Comparison of ENCODE assay signal across 8 cellular contexts in genomic region chr2:199851499-199851816, GRCh38. TPM values are rescaled to one million over a fixed set of nuclear protein-coding genes. Genes with fewer than 3 reads are reported as not detected.
A peak's percentile ranks its signal among the peaks of the same experiment; 100 is the strongest.
DNase-seq lines count a peak whose midpoint lies in the region; ATAC-seq, FAIRE-seq and TF ChIP-seq lines count a peak whose summit lies in the region.

No MANE protein-coding gene starts in this region.

- peak overlapping the region; percentile 45; the same call in 1 of the 2 replicates for H3K9ac ChIP-seq in HepG2 (ENCODE audit: insufficient read depth, low read depth, low read length)

- no peak for ATAC-seq in HepG2
- no peak for ATAC-seq in GM21381 (IDR thresholded peaks at IDR 0.05; ENCODE audit: unreplicated experiment)

- H3K4me1 ChIP-seq in HepG2 (ENCODE audit: insufficient read depth, low read length) = peaks cover 15% of the 10 kb centered on the region
- peaks cover 0 to 15% (median 0%) of the 10 kb centered on the region in 4 donors for H3K4me1 ChIP-seq in tibial nerve

- no peak for DNase-seq in activated naive CD4-positive, alpha-beta T cell treated with anti-CD3 and anti-CD28 coated beads for 36 hours
- DNase-seq in activated naive CD4-positive, alpha-beta T cell treated with anti-CD3 and anti-CD28 coated beads, Interleukin-2, amount 50 U/mL, for 16 hours = no peak
- DNase-seq in astrocyte of the cerebellum (ENCODE audit: low read depth) (no peak), HepG2 (ENCODE audit: low spot score) (no peak), tibial nerve (ENCODE audit: low spot score in 2 of 2) (no peak), GM13977 (ENCODE audit: low spot score) (no peak), DMS79 treated with DMSO at 0.1 percent for 48 hours (lab: John Stamatoyannopoulos, UW) (no peak)

- TF ChIP-seq CTCF in astrocyte of the cerebellum (IDR thresholded peaks at IDR 0.05; ENCODE audit: low read depth, low read length, missing control alignments) (no peak), HepG2 (CRISPR knock-in tag; IDR thresholded peaks at IDR 0.05) (no peak), tibial nerve (IDR thresholded peaks at IDR 0.05) (peak in 1 of 5 experiments; percentile 3), GM13977 (IDR thresholded peaks at IDR 0.05; ENCODE audit: extremely low read depth, insufficient read depth, missing control alignments) (no peak)

- BruUV-seq in HepG2 (replicated peaks; lab: Mats Ljungman, UMichigan) = no TSS peak

- peaks cover 4% of the 10 kb centered on the region for H3K4me1 Mint-ChIP-seq in activated naive CD4-positive, alpha-beta T cell treated with anti-CD3 and anti-CD28 coated beads for 36 hours (ENCODE audit: low read depth)

- H3K27ac ChIP-seq in HepG2 (ENCODE audit: extremely low read length, insufficient read depth, low read length) (peak overlapping the region; percentile 29), tibial nerve (peak overlapping the region; percentile 0 to 82 (median 23))

- peaks cover 0 to 11% of the 10 kb centered on the region in 2 experiments; a peak in 1 of 5 replicates for H3K27me3 ChIP-seq in HepG2 (ENCODE audit: control insufficient read depth in 1 of 2, insufficient read depth in 2 of 2, low read length in 2 of 2)
- H3K27me3 ChIP-seq in tibial nerve = no peaks in the 10 kb centered on the region

- CTCF ChIA-PET in activated naive CD4-positive, alpha-beta T cell treated with anti-CD3 and anti-CD28 coated beads for 36 hours (lab: Charles Lee) = interaction anchor here (1.5 kb wide), 1 partner anchor 9 kb away, joined by 6 read pairs; no protein-coding TSS in a partner anchor
- CTCF ChIA-PET in HepG2 (lab: Yijun Ruan, JAX; ENCODE audit: low intra/inter-chr PET ratio, low total read pairs) = interaction anchor here (0.8 to 1.0 kb wide), 2 partner anchors 10 to 89 kb away, joined by 3 read pairs; no protein-coding TSS in a partner anchor

- H3K4me3 ChIP-seq in astrocyte of the cerebellum (ENCODE audit: low read depth, low read length) = peak overlapping the region; percentile 56
- peak overlapping the region; percentile 68 to 84 (median 75) for H3K4me3 ChIP-seq in HepG2 (replicated peaks in 1 of 3; ENCODE audit: insufficient read depth in 1 of 3, low read depth in 2 of 3, low read length in 3 of 3)
- H3K4me3 ChIP-seq in tibial nerve = peak overlapping the region; percentile 38 to 84 (median 59)

- no peak for TF ChIP-seq RAD21 in HepG2 (CRISPR knock-in tag; IDR thresholded peaks at IDR 0.05)

- no peaks in the 10 kb centered on the region for H3K9me3 Mint-ChIP-seq in activated naive CD4-positive, alpha-beta T cell treated with anti-CD3 and anti-CD28 coated beads for 36 hours

- H3K36me3 ChIP-seq in HepG2 (replicated peaks in 1 of 2; ENCODE audit: control insufficient read depth in 1 of 2, insufficient read depth in 2 of 2, low read length in 2 of 2) = no peaks in the 10 kb centered on the region
- no peaks in the 10 kb centered on the region for H3K36me3 ChIP-seq in tibial nerve

- TF ChIP-seq EP300 in HepG2 (IDR thresholded peaks at IDR 0.05; ENCODE audit: low read depth in 2 of 2, low read length in 2 of 2) (no peak), HepG2 (CRISPR knock-in tag; IDR thresholded peaks at IDR 0.05; ENCODE audit: borderline replicate concordance) (no peak), tibial nerve (IDR thresholded peaks at IDR 0.05) (no peak)

- intact Hi-C loops in activated naive CD4-positive, alpha-beta T cell treated with anti-CD3 and anti-CD28 coated beads for 36 hours (cut with micrococcal nuclease) = loop anchor here (1.0 to 10.0 kb wide), 3 partner anchors 60 to 387 kb away; partner anchors contain the start of genes C2orf69, MAIP1 and TYW5
- intact Hi-C loops in HepG2 (cut with micrococcal nuclease; ENCODE audit: unreplicated experiment) = loop anchor here (2.0 kb wide), 1 partner anchor 89 kb away; no protein-coding TSS in a partner anchor

- no peaks in the 10 kb centered on the region for H3K79me2 ChIP-seq in HepG2 (ENCODE audit: insufficient read depth, low read length)

- no peak for FAIRE-seq in HepG2 (lab: Jason Lieb, UNC)

- TF ChIP-seq POLR2A in HepG2 (IDR thresholded peaks at IDR 0.05; ENCODE audit: insufficient read depth in 1 of 2, low read depth in 2 of 2, low read length in 2 of 2) = no peak
- no peak for TF ChIP-seq POLR2A in tibial nerve (IDR thresholded peaks at IDR 0.05)

- peak overlapping the region; percentile 96 for H3K4me3 Mint-ChIP-seq in activated naive CD4-positive, alpha-beta T cell treated with anti-CD3 and anti-CD28 coated beads for 36 hours

- H3K9me3 ChIP-seq in HepG2 (ENCODE audit: low read length) = no peaks in the 10 kb centered on the region
- H3K9me3 ChIP-seq in tibial nerve = no peaks in the 10 kb centered on the region

- H3K27me3 Mint-ChIP-seq in activated naive CD4-positive, alpha-beta T cell treated with anti-CD3 and anti-CD28 coated beads for 36 hours (ENCODE audit: low read depth) = no peaks in the 10 kb centered on the region

- no peaks in the 10 kb centered on the region for H3K36me3 Mint-ChIP-seq in activated naive CD4-positive, alpha-beta T cell treated with anti-CD3 and anti-CD28 coated beads for 36 hours (ENCODE audit: low read depth)

- H2AFZ ChIP-seq in HepG2 (ENCODE audit: low read length) = peak overlapping the region; percentile 51

- WGBS in HepG2 (ENCODE audit: low lambda C conversion rate) = 42% methylated on average over 8 of the region's 8 CpGs
- WGBS in tibial nerve, 2 donors = 40 to 44% methylated on average over 8 of the region's 8 CpGs

- H4K20me1 ChIP-seq in HepG2 (ENCODE audit: insufficient read depth, low read length) = no peaks in the 10 kb centered on the region

- POLR2A ChIA-PET in HepG2 (lab: Yijun Ruan, JAX) = no interaction called here

- in situ Hi-C loops in astrocyte of the cerebellum (cut with HindIII; ENCODE audit: low sequenced_read_pairs) = no loop called here
- in situ Hi-C loops in HepG2 (cut with HindIII; ENCODE audit: extremely low pct_ligation_motif_present, low pct_unique_long_range_greater_than_20kb) = no loop called here
- in situ Hi-C loops in GM13977 (cut with MboI; ENCODE audit: low pct_unique_long_range_greater_than_20kb, low sequenced_read_pairs, unreplicated experiment) = no loop called here

- peak overlapping the region; percentile 97 for H3K4me2 ChIP-seq in HepG2 (ENCODE audit: low read depth, low read length)

- peak overlapping the region; percentile 88 for H3K27ac Mint-ChIP-seq in activated naive CD4-positive, alpha-beta T cell treated with anti-CD3 and anti-CD28 coated beads for 36 hours

RNA-seq across cellular contexts. Expression of gene FTCDNL1, which starts 0.5 kb away (rescaled TPM):
- 1 to 10 TPM; 3.8 to 5.2 TPM for total RNA-seq in activated naive CD4-positive, alpha-beta T cell treated with anti-CD3 and anti-CD28 coated beads for 36 hours
- total RNA-seq in HepG2 (2016; rRNA removed; fragmentation: Illumina TruSeq; extraction: Trizol) (1.1 and 1.4 TPM in 2 replicates), tibial nerve (1 to 10 TPM; 1.8 to 9.0 (median 3.4) TPM)
- total RNA-seq in HepG2 (2016; cell fraction: cytosol; rRNA removed; fragmentation: Illumina TruSeq; extraction: Trizol; ENCODE audit: low read depth) = 3.0 and 3.3 TPM in 2 replicates
- 1.4 TPM in 2 replicates for total RNA-seq in HepG2 (2016; cell fraction: insoluble cytoplasmic fraction; rRNA removed; fragmentation: Illumina TruSeq; extraction: Trizol)
- 2.4 and 4.0 TPM in 2 replicates for total RNA-seq in HepG2 (2016; cell fraction: membrane; rRNA removed; fragmentation: Illumina TruSeq; extraction: Trizol)
- total RNA-seq in HepG2 (2016; cell fraction: nucleus; rRNA removed; fragmentation: Illumina TruSeq; extraction: Trizol) = 0.65 and 1.5 TPM in 2 replicates
- polyA plus RNA-seq in HepG2 (2011; rRNA removed) = 0.65 and 0.98 TPM in 2 replicates
- polyA plus RNA-seq in HepG2 (2011; cell fraction: cytosol; rRNA removed) = 0.35 and 0.40 TPM in 2 replicates
- polyA plus RNA-seq in HepG2 (2011; cell fraction: nucleus; rRNA removed) = 0.76 TPM in 1 of 2 replicates, not detected in the other
- 0.35 and 1.4 TPM in 2 replicates for polyA plus RNA-seq in HepG2 (2012)
- 4.0 and 4.1 TPM in 2 replicates for polyA plus RNA-seq in HepG2 (2016; cell fraction: cytosol; fragmentation: Illumina TruSeq; extraction: Trizol; ENCODE audit: low read depth)
- 1.3 and 1.6 TPM in 2 replicates for polyA plus RNA-seq in HepG2 (2016; cell fraction: insoluble cytoplasmic fraction; fragmentation: Illumina TruSeq; extraction: Trizol; ENCODE audit: low read depth)
- 3.6 and 4.4 TPM in 2 replicates for polyA plus RNA-seq in HepG2 (2016; cell fraction: membrane; fragmentation: Illumina TruSeq; extraction: Trizol; ENCODE audit: low read depth)
- polyA plus RNA-seq in HepG2 (2016; cell fraction: nucleus; fragmentation: Illumina TruSeq; extraction: Trizol; ENCODE audit: insufficient read depth, low read depth) = 0.53 and 0.70 TPM in 2 replicates
- 1.0 and 1.4 TPM in 2 replicates for polyA minus RNA-seq in HepG2 (2011; rRNA and poly(A)+ RNA removed; ENCODE audit: low replicate concordance)
- polyA minus RNA-seq in HepG2 (2011; cell fraction: cytosol; rRNA and poly(A)+ RNA removed) = 0.69 TPM in 1 of 2 replicates, not detected in the other
- polyA minus RNA-seq in HepG2 (2011; cell fraction: nucleus; rRNA and poly(A)+ RNA removed) = 0.52 and 3.4 TPM in 2 replicates

RNA-seq across cellular contexts. Expression of gene C2orf69, which starts 59.6 kb away (rescaled TPM):
- 10 to 100 TPM; 18.5 to 20.6 TPM for total RNA-seq in activated naive CD4-positive, alpha-beta T cell treated with anti-CD3 and anti-CD28 coated beads for 36 hours
- total RNA-seq in HepG2 (2016; rRNA removed; fragmentation: Illumina TruSeq; extraction: Trizol) (19.3 and 24.2 TPM in 2 replicates), tibial nerve (10 to 100 TPM in 1 of 4 donors, 1 to 10 TPM in 3; 6.1 to 14.3 (median 9.3) TPM)
- 4.9 and 5.3 TPM in 2 replicates for total RNA-seq in HepG2 (2016; cell fraction: cytosol; rRNA removed; fragmentation: Illumina TruSeq; extraction: Trizol; ENCODE audit: low read depth)
- 19.4 and 23.1 TPM in 2 replicates for total RNA-seq in HepG2 (2016; cell fraction: insoluble cytoplasmic fraction; rRNA removed; fragmentation: Illumina TruSeq; extraction: Trizol)
- total RNA-seq in HepG2 (2016; cell fraction: membrane; rRNA removed; fragmentation: Illumina TruSeq; extraction: Trizol) = 22.5 and 26.7 TPM in 2 replicates
- total RNA-seq in HepG2 (2016; cell fraction: nucleus; rRNA removed; fragmentation: Illumina TruSeq; extraction: Trizol) = 13.2 and 15.3 TPM in 2 replicates
- polyA plus RNA-seq in HepG2 (2011; rRNA removed) = 3.5 and 4.8 TPM in 2 replicates
- 2.3 and 2.4 TPM in 2 replicates for polyA plus RNA-seq in HepG2 (2011; cell fraction: cytosol; rRNA removed)
- 1.9 and 3.0 TPM in 2 replicates for polyA plus RNA-seq in HepG2 (2011; cell fraction: nucleus; rRNA removed)
- polyA plus RNA-seq in HepG2 (2012) = 11.0 and 12.1 TPM in 2 replicates
- polyA plus RNA-seq in HepG2 (2016; cell fraction: cytosol; fragmentation: Illumina TruSeq; extraction: Trizol; ENCODE audit: low read depth) = 4.6 and 4.7 TPM in 2 replicates
- polyA plus RNA-seq in HepG2 (2016; cell fraction: insoluble cytoplasmic fraction; fragmentation: Illumina TruSeq; extraction: Trizol; ENCODE audit: low read depth) = 23.9 and 24.0 TPM in 2 replicates
- polyA plus RNA-seq in HepG2 (2016; cell fraction: membrane; fragmentation: Illumina TruSeq; extraction: Trizol; ENCODE audit: low read depth) = 13.9 and 16.3 TPM in 2 replicates
- polyA plus RNA-seq in HepG2 (2016; cell fraction: nucleus; fragmentation: Illumina TruSeq; extraction: Trizol; ENCODE audit: insufficient read depth, low read depth) = 15.4 and 18.7 TPM in 2 replicates
- polyA minus RNA-seq in HepG2 (2011; rRNA and poly(A)+ RNA removed; ENCODE audit: low replicate concordance) = 1.9 and 5.7 TPM in 2 replicates
- polyA minus RNA-seq in HepG2 (2011; cell fraction: cytosol; rRNA and poly(A)+ RNA removed) = 7.8 and 7.9 TPM in 2 replicates
- 8.2 and 9.7 TPM in 2 replicates for polyA minus RNA-seq in HepG2 (2011; cell fraction: nucleus; rRNA and poly(A)+ RNA removed)
